8 cellular contexts compared by ENCODE assay signal in the genomic region with DNA sequence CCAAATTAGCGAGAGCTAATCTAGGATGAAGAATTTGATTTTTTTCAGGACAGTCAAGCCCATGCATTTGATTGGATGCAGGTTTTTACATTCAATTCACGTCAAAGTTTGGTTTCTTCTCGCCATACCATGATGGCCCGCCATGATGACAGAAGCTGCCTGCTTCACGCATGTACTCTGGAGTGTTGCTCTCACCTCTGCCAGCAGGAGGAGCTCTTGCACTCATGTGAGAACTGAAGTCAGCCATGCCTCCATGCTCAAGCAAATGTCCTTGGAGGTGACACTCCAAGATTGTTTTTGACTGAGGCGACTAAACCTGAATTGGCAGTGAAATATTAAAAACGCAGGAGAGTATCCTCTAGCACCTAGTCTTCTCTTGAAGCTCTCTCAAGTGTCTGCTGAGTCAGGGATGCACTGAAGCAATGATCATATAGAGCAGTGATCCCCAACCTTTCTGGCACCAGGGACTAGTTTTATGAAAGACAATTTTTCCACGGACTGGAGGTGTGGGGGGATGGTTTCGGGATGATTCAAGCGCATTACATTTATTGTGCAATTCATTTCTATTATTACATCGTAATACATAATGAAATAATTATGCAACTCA.
DNase-seq lines count a peak whose midpoint lies in the region; ATAC-seq lines count a peak whose summit lies in the region.

No MANE protein-coding gene starts in this region.

- DNase-seq in GM03348 (ENCODE audit: low spot score), result peak; percentile 41
- DNase-seq in HPDE6-E6E7 (ENCODE audit: extremely low spot score), result peak; percentile 7
- peak; percentile 49 for DNase-seq in SK-N-DZ (ENCODE audit: low spot score)
- peak; percentile 32 for DNase-seq in amniotic epithelial cell (ENCODE audit: low read depth)
- peak; percentile 74 for DNase-seq in iris pigment epithelial cell (ENCODE audit: low read depth)
- peak in 2 of 3 experiments; percentile 8 to 29 for DNase-seq in stimulated activated CD4-positive, alpha-beta T cell treated with anti-CD3 and anti-CD28 coated beads, TNF-alpha, amount 100 ng/mL, for 4 hours (ENCODE audit: low read depth in 3 of 3)
- DNase-seq in NCI-H526 treated with DMSO at 0.1 percent for 48 hours (lab: John Stamatoyannopoulos, UW), result no peak

- peak; percentile 96 for ATAC-seq in GM21447 (IDR thresholded peaks at IDR 0.05; ENCODE audit: unreplicated experiment)
